In the genomic region with DNA sequence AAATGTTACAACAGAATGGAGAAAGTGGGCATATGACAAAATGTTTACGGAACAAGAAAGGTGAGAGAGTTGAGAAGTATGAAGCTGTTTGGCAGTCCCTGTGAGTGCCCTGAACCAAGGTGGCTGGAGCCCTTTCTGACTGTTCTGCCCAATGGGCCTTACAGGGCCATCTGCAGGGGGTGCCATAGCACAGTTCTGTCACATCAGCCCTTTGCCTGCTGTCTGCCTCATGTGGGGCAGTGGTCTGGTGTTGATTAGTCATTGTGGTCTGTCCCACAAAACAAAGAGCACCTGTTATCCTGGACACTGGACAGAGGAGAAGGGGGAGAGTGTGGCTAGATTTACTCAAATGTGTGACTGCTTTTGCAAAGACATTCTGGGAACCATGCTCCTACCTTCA, we compare ENCODE assay signal across 11 cellular contexts. TPM values are rescaled to one million over a fixed set of nuclear protein-coding genes. Genes with fewer than 3 reads are reported as not detected.
A peak's percentile ranks its signal among the peaks of the same experiment; 100 is the strongest.
DNase-seq lines count a peak whose midpoint lies in the region; ATAC-seq and TF ChIP-seq lines count a peak whose summit lies in the region.
"Had no signal": no experiment of that assay in that cellular context is flagged by ENCODE, and none has a peak within 500 bp of the region (broad histone marks: within the 10 kb centered on the region; RNA-seq: fewer than 3 reads in every experiment).

No MANE protein-coding gene starts in this region.

- H3K36me3 Mint-ChIP-seq in activated CD4-positive, alpha-beta T cell treated with anti-CD3 and anti-CD28 coated beads, Interleukin-2, amount 10 ng/mL, durations not matched to agents 24 days and 14 days (ENCODE audit: low read depth) = no peaks in the 10 kb centered on the region

- peak; percentile 22 for TF ChIP-seq CTCF in retinal pigment epithelial cell (conservative IDR thresholded peaks at IDR 0.05; ENCODE audit: low read depth, low read length)

- peaks cover 22% of the 10 kb centered on the region for H3K9me3 Mint-ChIP-seq in activated CD4-positive, alpha-beta T cell treated with anti-CD3 and anti-CD28 coated beads, Interleukin-2, amount 10 ng/mL, durations not matched to agents 24 days and 14 days

- H3K4me3 Mint-ChIP-seq in activated CD4-positive, alpha-beta T cell treated with anti-CD3 and anti-CD28 coated beads, Interleukin-2, amount 10 ng/mL, durations not matched to agents 24 days and 14 days = no peak overlapping the region
- H3K4me3 Mint-ChIP-seq: nephron progenitor cell had no signal

- no peak overlapping the region for H3K27ac Mint-ChIP-seq in activated CD4-positive, alpha-beta T cell treated with anti-CD3 and anti-CD28 coated beads, Interleukin-2, amount 10 ng/mL, durations not matched to agents 24 days and 14 days
- H3K27ac Mint-ChIP-seq: nephron progenitor cell had no signal

- H3K27me3 Mint-ChIP-seq in activated CD4-positive, alpha-beta T cell treated with anti-CD3 and anti-CD28 coated beads, Interleukin-2, amount 10 ng/mL, durations not matched to agents 24 days and 14 days = peaks cover 2% of the 10 kb centered on the region

- H3K4me3 ChIP-seq in retinal pigment epithelial cell (ENCODE audit: low read length) = no peak overlapping the region
- H3K4me3 ChIP-seq: heart left ventricle had no signal

- peak; percentile 56 for DNase-seq in activated CD4-positive, alpha-beta T cell treated with anti-CD3 and anti-CD28 coated beads, Interleukin-2, amount 10 ng/mL, durations not matched to agents 24 days and 14 days
- DNase-seq in activated CD4-positive, alpha-beta T cell treated with anti-CD3 and anti-CD28 coated beads, Interleukin-2, amount 50 U/mL, for 1 hour = no peak
- peak; percentile 95 for DNase-seq in LHCN-M2 (ENCODE audit: low read depth)
- no peak for DNase-seq in retinal pigment epithelial cell (ENCODE audit: low read depth)
- no peak for DNase-seq in stimulated activated CD8-positive, alpha-beta memory T cell treated with anti-CD3 and anti-CD28 coated beads, Interleukin-4, amount 100 ng/mL, for 48 hours
- no peak for DNase-seq in C1 segment of cervical spinal cord (lab: John Stamatoyannopoulos, UW)
- DNase-seq: activated T-cell treated with anti-CD3 and anti-CD28 coated beads for 4 hours, heart left ventricle, nephron progenitor cell had no signal

- ATAC-seq in HG02642 (IDR thresholded peaks at IDR 0.05; ENCODE audit: poor library complexity, unreplicated experiment) (peak; percentile 48), HG03571 (IDR thresholded peaks at IDR 0.05; ENCODE audit: unreplicated experiment) (no peak)
- ATAC-seq: heart left ventricle had no signal

- intact Hi-C loops in activated CD4-positive, alpha-beta T cell treated with anti-CD3 and anti-CD28 coated beads, Interleukin-2, amount 10 ng/mL, durations not matched to agents 24 days and 14 days (cut with micrococcal nuclease) = no loop called here

- peaks cover 45% of the 10 kb centered on the region for H3K4me1 Mint-ChIP-seq in activated CD4-positive, alpha-beta T cell treated with anti-CD3 and anti-CD28 coated beads, Interleukin-2, amount 10 ng/mL, durations not matched to agents 24 days and 14 days

RNA-seq across cellular contexts. Expression of a gene that starts 51.5 kb away (rescaled TPM):
- 93.7 and 93.8 TPM in 2 replicates for total RNA-seq in activated CD4-positive, alpha-beta T cell treated with anti-CD3 and anti-CD28 coated beads, Interleukin-2, amount 10 ng/mL, durations not matched to agents 24 days and 14 days
- 41.2 and 48.7 TPM in 2 replicates for total RNA-seq in LHCN-M2 (2014; rRNA removed)
- 12.6 TPM for polyA plus RNA-seq in LHCN-M2 (2012)

Comparison
In these comparisons a context has a peak if more than half of its experiments do, and no peak if none do; other contexts are left out.
1. DNase-seq: peak in activated CD4-positive, alpha-beta T cell treated with anti-CD3 and anti-CD28 coated beads, Interleukin-2, amount 10 ng/mL, durations not matched to agents 24 days and 14 days (single experiment) and LHCN-M2 (single experiment); none in activated CD4-positive, alpha-beta T cell treated with anti-CD3 and anti-CD28 coated beads, Interleukin-2, amount 50 U/mL, for 1 hour (single experiment), retinal pigment epithelial cell (single experiment), stimulated activated CD8-positive, alpha-beta memory T cell treated with anti-CD3 and anti-CD28 coated beads, Interleukin-4, amount 100 ng/mL, for 48 hours (single experiment) and C1 segment of cervical spinal cord (0 of 14).